Comparison of ENCODE assay signal across 9 cellular contexts in the genomic region with DNA sequence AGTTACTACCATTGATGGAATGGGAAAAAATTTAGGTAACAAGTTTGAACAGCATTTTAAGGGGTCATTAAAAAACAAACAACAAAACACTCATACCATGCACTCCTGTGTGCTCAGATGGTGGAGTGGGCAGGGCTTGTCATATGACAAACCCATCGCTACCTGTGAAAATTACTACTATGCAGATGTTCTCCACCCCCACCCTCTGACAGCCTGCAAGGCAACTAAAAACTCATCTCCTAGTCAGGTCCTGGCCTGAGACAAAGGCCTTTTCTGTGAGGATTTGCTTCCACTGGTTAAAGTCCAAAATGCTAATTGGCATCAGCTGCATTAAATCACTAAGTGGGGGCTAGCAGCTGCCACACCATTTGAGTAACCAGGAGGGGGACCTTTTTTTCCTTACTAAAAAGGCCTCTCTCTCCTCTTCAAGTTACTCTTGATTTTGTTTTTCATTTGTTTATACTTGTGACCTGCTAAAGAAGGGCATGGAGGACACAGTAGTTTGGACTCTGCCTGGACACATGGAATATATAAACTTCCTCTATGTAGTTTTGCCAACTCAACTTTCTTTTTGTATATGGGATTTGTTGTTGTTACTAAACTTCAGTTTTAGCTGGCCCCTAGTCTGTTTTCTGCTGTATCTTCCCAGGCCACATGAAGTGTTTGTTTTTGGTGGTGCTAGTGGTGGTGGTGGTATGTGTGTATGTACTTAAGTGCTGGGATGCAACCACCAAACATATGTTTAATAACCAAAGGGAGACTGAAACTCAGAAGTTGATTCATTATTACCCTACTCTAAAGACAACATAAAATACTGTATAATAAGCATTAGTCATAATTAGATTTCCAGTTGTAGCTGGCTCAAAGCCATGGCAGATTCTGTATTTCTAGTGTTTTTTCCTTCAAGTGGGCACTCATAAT.
DNase-seq lines count a peak whose midpoint lies in the region; ATAC-seq, FAIRE-seq and TF ChIP-seq lines count a peak whose summit lies in the region.
"Had no signal": no experiment of that assay in that cellular context is flagged by ENCODE, and none has a peak within 500 bp of the region (broad histone marks: within the 10 kb centered on the region; RNA-seq: fewer than 3 reads in every experiment).

No MANE protein-coding gene starts in this region.

- no peak for TF ChIP-seq CTCF in AG10803 (conservative IDR thresholded peaks at IDR 0.05; ENCODE audit: low read length)
- no peak for TF ChIP-seq CTCF in astrocyte (IDR thresholded peaks at IDR 0.05; ENCODE audit: insufficient read depth, low read depth, low read length)
- no peak for TF ChIP-seq CTCF in HepG2 (CRISPR knock-in tag; IDR thresholded peaks at IDR 0.05)

- intact Hi-C loops in HepG2 (cut with micrococcal nuclease; ENCODE audit: unreplicated experiment) (loop anchor here (5.0 kb wide), 1 partner anchor 121 kb away; a partner anchor contains a TSS), Right ventricle myocardium inferior (cut with DNase I) (no loop called here)

- H2AFZ ChIP-seq in astrocyte (ENCODE audit: low read depth, low read length): no peak overlapping the region
- H2AFZ ChIP-seq in HepG2 (ENCODE audit: low read length): no peak overlapping the region

- in situ Hi-C loops in HepG2 (cut with HindIII; ENCODE audit: extremely low pct_ligation_motif_present, low pct_unique_long_range_greater_than_20kb): no loop called here

- H3K9ac ChIP-seq in astrocyte (ENCODE audit: low read length) (peak overlapping the region; percentile 15), HepG2 (ENCODE audit: insufficient read depth, low read depth, low read length) (no peak overlapping the region)

- no peaks in the 10 kb centered on the region for H3K27me3 ChIP-seq in astrocyte (ENCODE audit: insufficient read depth, low read length)
- H3K27me3 ChIP-seq in HepG2 (ENCODE audit: control insufficient read depth in 1 of 2, insufficient read depth in 2 of 2, low read length in 2 of 2): no peaks in the 10 kb centered on the region

- H3K4me2 ChIP-seq in astrocyte (ENCODE audit: low read length) (peak overlapping the region; percentile 47), HepG2 (ENCODE audit: low read depth, low read length) (peak overlapping the region; percentile 57)

- FAIRE-seq in astrocyte (lab: Jason Lieb, UNC) (no peak), HepG2 (lab: Jason Lieb, UNC) (peak; percentile 61)
- FAIRE-seq: TTC549 had no signal

- peaks cover 100% of the 10 kb centered on the region for H3K79me2 ChIP-seq in astrocyte (ENCODE audit: insufficient read depth, low read length)
- H3K79me2 ChIP-seq in HepG2 (ENCODE audit: insufficient read depth, low read length): peaks cover 100% of the 10 kb centered on the region

- H3K9me3 ChIP-seq in astrocyte (ENCODE audit: insufficient read depth, low read depth, low read length): no peaks in the 10 kb centered on the region
- H3K9me3 ChIP-seq in HepG2 (ENCODE audit: low read length): no peaks in the 10 kb centered on the region

- no peak overlapping the region for H3K27ac Mint-ChIP-seq in astrocyte (ENCODE audit: unreplicated experiment)

- H3K4me1 Mint-ChIP-seq in astrocyte (ENCODE audit: low read depth, unreplicated experiment): peaks cover 78% of the 10 kb centered on the region

- H3K4me3 Mint-ChIP-seq in astrocyte (ENCODE audit: unreplicated experiment): no peak overlapping the region

- H3K4me3 ChIP-seq in AG10803 (ENCODE audit: low read length) (no peak overlapping the region), astrocyte (ENCODE audit: insufficient read depth, low read depth, low read length) (no peak overlapping the region), HepG2 (replicated peaks in 1 of 3; ENCODE audit: insufficient read depth in 1 of 3, low read depth in 2 of 3, low read length in 3 of 3) (peak overlapping the region in 1 of 3 experiments; percentile 1; a peak in 1 of 6 replicates)

- 35% methylated on average over 1 of the region's 1 CpG for WGBS in HepG2 (ENCODE audit: low lambda C conversion rate)

- H3K4me1 ChIP-seq in astrocyte (ENCODE audit: insufficient read depth, low read length): peaks cover 56% of the 10 kb centered on the region
- peaks cover 94% of the 10 kb centered on the region for H3K4me1 ChIP-seq in HepG2 (ENCODE audit: insufficient read depth, low read length)

- peak in 1 of 2 experiments; percentile 55; a peak in 1 of 4 replicates for TF ChIP-seq EP300 in HepG2 (IDR thresholded peaks at IDR 0.05; ENCODE audit: low read depth in 2 of 2, low read length in 2 of 2)
- TF ChIP-seq EP300 in HepG2 (CRISPR knock-in tag; IDR thresholded peaks at IDR 0.05; ENCODE audit: borderline replicate concordance): no peak

- peak; percentile 72 for ATAC-seq in HepG2
- ATAC-seq in Right ventricle myocardium inferior: no peak
- ATAC-seq in HG03097 (IDR thresholded peaks at IDR 0.05; ENCODE audit: low FRiP score, unreplicated experiment): no peak
- no peak for ATAC-seq in GM21390 (IDR thresholded peaks at IDR 0.05; ENCODE audit: unreplicated experiment)

- H4K20me1 ChIP-seq in astrocyte (ENCODE audit: insufficient read depth, low read length) (peaks cover 93% of the 10 kb centered on the region), HepG2 (ENCODE audit: insufficient read depth, low read length) (peaks cover 96% of the 10 kb centered on the region)

- BruUV-seq in HepG2 (replicated peaks; lab: Mats Ljungman, UMichigan): no TSS peak

- H3K27ac ChIP-seq in astrocyte (ENCODE audit: low read depth, low read length): peak overlapping the region; percentile 53
- H3K27ac ChIP-seq in HepG2 (ENCODE audit: extremely low read length, insufficient read depth, low read length): peak overlapping the region; percentile 43

- DNase-seq in AG10803 (ENCODE audit: low read depth) (peak; percentile 73), NCI-H1105 (lab: John Stamatoyannopoulos, UW) (peak; percentile 78), astrocyte (ENCODE audit: low read depth) (peak; percentile 84), HepG2 (ENCODE audit: low spot score) (peak; percentile 84), Right ventricle myocardium inferior (ENCODE audit: missing footprints) (no peak), NCI-H2196 (lab: John Stamatoyannopoulos, UW; ENCODE audit: unreplicated experiment) (no peak)

- no peak for TF ChIP-seq POLR2A in HepG2 (IDR thresholded peaks at IDR 0.05; ENCODE audit: insufficient read depth in 1 of 2, low read depth in 2 of 2, low read length in 2 of 2)

- H3K36me3 ChIP-seq in astrocyte (ENCODE audit: insufficient read depth, low read length) (no peaks in the 10 kb centered on the region), HepG2 (replicated peaks in 1 of 2; ENCODE audit: control insufficient read depth in 1 of 2, insufficient read depth in 2 of 2, low read length in 2 of 2) (peaks cover 1 to 4% of the 10 kb centered on the region in 2 experiments; a peak in 3 of 5 replicates)

- CTCF ChIA-PET in HepG2 (lab: Yijun Ruan, JAX; ENCODE audit: low intra/inter-chr PET ratio, low total read pairs): no interaction called here

- peaks cover 4% of the 10 kb centered on the region for H3K36me3 Mint-ChIP-seq in astrocyte (ENCODE audit: low read depth, unreplicated experiment)

- 0 out of 2 replicates have a peak, but pooled peaks have one; percentile 8 for TF ChIP-seq RAD21 in HepG2 (CRISPR knock-in tag; IDR thresholded peaks at IDR 0.05)

- POLR2A ChIA-PET in HepG2 (lab: Yijun Ruan, JAX): interaction anchor here (0.6 kb wide), 1 partner anchor 122 kb away, joined by 4 read pairs; a partner anchor contains a TSS

- H3K9me3 Mint-ChIP-seq in astrocyte (ENCODE audit: unreplicated experiment): no peaks in the 10 kb centered on the region

- no peaks in the 10 kb centered on the region for H3K27me3 Mint-ChIP-seq in astrocyte (ENCODE audit: low read depth, unreplicated experiment)

TF ChIP-seq in HepG2, 621 proteins besides CTCF, POLR2A, EP300 and RAD21 (continues in another document):
- TF ChIP-seq STAT5B (CRISPR knock-in tag; IDR thresholded peaks at IDR 0.05) (no peak), FOSL2 (CRISPR knock-in tag; IDR thresholded peaks at IDR 0.05) (no peak), ZFY (CRISPR knock-in tag; IDR thresholded peaks at IDR 0.05) (0 out of 2 replicates have a peak, but pooled peaks have one; percentile 23), DNMT1 (CRISPR knock-in tag; IDR thresholded peaks at IDR 0.05) (no peak), HDAC2 (CRISPR knock-in tag; IDR thresholded peaks at IDR 0.05) (0 out of 2 replicates have a peak, but pooled peaks have one; percentile 27), ZSCAN31 (CRISPR knock-in tag; IDR thresholded peaks at IDR 0.05; ENCODE audit: low read depth) (peak; percentile 63), ZNF468 (CRISPR knock-in tag; IDR thresholded peaks at IDR 0.05) (no peak), PITX1 (CRISPR knock-in tag; IDR thresholded peaks at IDR 0.05) (0 out of 2 replicates have a peak, but pooled peaks have one; percentile 55), ZNF766 (CRISPR knock-in tag; IDR thresholded peaks at IDR 0.05; ENCODE audit: borderline replicate concordance) (no peak), ZNF282 (IDR thresholded peaks at IDR 0.05; ENCODE audit: partially characterized antibody) (no peak), FOXK1 (CRISPR knock-in tag; IDR thresholded peaks at IDR 0.05; ENCODE audit: borderline replicate concordance, low read depth) (no peak), EZH2 (conservative IDR thresholded peaks at IDR 0.05; ENCODE audit: low read depth, low read length) (no peak), ZBTB7B (CRISPR knock-in tag; IDR thresholded peaks at IDR 0.05) (no peak; the same call in none of the 2 replicates), MEF2D (CRISPR knock-in tag; IDR thresholded peaks at IDR 0.05) (no peak), NR1H2 (CRISPR knock-in tag; IDR thresholded peaks at IDR 0.05; ENCODE audit: borderline replicate concordance, low read depth) (no peak), ZMYM4 (CRISPR knock-in tag; IDR thresholded peaks at IDR 0.05) (peak; percentile 54; the same call in 1 of the 2 replicates)
- TF ChIP-seq, protein P1, sequence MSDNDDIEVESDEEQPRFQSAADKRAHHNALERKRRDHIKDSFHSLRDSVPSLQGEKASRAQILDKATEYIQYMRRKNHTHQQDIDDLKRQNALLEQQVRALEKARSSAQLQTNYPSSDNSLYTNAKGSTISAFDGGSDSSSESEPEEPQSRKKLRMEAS (IDR thresholded peaks at IDR 0.05): no peak
- TF ChIP-seq, protein P2, sequence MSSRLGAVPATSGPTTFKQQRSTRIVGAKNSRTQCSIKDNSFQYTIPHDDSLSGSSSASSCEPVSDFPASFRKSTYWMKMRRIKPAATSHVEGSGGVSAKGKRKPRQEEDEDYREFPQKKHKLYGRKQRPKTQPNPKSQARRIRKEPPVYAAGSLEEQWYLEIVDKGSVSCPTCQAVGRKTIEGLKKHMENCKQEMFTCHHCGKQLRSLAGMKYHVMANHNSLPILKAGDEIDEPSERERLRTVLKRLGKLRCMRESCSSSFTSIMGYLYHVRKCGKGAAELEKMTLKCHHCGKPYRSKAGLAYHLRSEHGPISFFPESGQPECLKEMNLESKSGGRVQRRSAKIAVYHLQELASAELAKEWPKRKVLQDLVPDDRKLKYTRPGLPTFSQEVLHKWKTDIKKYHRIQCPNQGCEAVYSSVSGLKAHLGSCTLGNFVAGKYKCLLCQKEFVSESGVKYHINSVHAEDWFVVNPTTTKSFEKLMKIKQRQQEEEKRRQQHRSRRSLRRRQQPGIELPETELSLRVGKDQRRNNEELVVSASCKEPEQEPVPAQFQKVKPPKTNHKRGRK (CRISPR knock-in tag; IDR thresholded peaks at IDR 0.05): no peak

Comparison
In these comparisons a context has a peak if more than half of its experiments do, and no peak if none do; other contexts are left out.
1. DNase-seq: peak in AG10803 (single experiment), NCI-H1105 (single experiment), astrocyte (single experiment) and HepG2 (single experiment); none in Right ventricle myocardium inferior (single experiment) and NCI-H2196 (single experiment).